ENCODE assay signal across 9 cellular contexts in the genomic region with DNA sequence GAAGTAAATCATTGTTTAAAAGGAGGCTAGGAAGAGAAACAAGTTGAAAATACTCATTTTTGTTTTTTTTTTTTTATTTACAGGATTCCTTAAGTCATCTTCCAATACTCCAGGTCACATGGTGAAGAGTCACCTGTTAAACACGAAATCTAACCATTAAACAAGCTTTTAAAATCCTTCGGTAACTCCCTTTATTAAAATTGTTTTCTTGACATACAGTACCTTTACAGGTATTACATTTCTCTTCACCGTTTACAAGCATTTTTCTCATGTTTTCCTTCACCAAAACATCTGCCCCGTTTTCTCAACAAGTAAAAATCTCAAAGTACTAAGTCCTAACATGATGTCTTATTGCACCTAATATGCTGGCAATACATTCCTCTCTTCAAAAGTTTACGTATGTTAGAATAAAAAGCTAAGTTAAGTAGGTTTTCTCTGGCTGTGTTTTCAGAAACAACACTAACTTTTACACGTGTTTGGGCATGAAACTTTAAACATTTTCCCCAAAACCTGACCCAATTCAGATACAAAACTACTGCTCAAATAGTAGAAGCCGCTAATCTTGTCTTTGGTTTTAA. TPM values are rescaled to one million over a fixed set of nuclear protein-coding genes. Genes with fewer than 3 reads are reported as not detected.
DNase-seq lines count a peak whose midpoint lies in the region; ATAC-seq and TF ChIP-seq lines count a peak whose summit lies in the region.
"Had no signal": no experiment of that assay in that cellular context is flagged by ENCODE, and none has a peak within 500 bp of the region (broad histone marks: within the 10 kb centered on the region; RNA-seq: fewer than 3 reads in every experiment).

No MANE protein-coding gene starts in this region.

- WGBS in neuronal stem cell (ENCODE audit: extremely low coverage in 2 of 2, insufficient read length in 2 of 2, insufficient replicate concordance in 1 of 2), 2 donors: no CpG with 5 or more reads among the region's 7 CpGs

- H3K9me3 Mint-ChIP-seq in Caco-2 (ENCODE audit: unreplicated experiment): no peaks in the 10 kb centered on the region
- no peaks in the 10 kb centered on the region for H3K9me3 Mint-ChIP-seq in activated T-helper 17 cell treated with anti-CD3 and anti-CD28 coated beads, Interleukin-2, amount 50 U/mL, for 72 hours
- H3K9me3 Mint-ChIP-seq: central memory CD8-positive, alpha-beta T cell had no signal

- no peak overlapping the region for H3K4me2 ChIP-seq in neuronal stem cell (ENCODE audit: insufficient read depth, low read length, poor library complexity, severe bottlenecking)

- no peak overlapping the region for H2BK5ac ChIP-seq in neuronal stem cell (ENCODE audit: low read length)

- H4K91ac ChIP-seq in neuronal stem cell (ENCODE audit: low read depth, low read length, poor library complexity): no peak overlapping the region

- H3K27ac Mint-ChIP-seq in Caco-2 (ENCODE audit: unreplicated experiment): peak overlapping the region; percentile 90
- no peak overlapping the region for H3K27ac Mint-ChIP-seq in activated T-helper 17 cell treated with anti-CD3 and anti-CD28 coated beads, Interleukin-2, amount 50 U/mL, for 72 hours

- no peak overlapping the region for H2BK12ac ChIP-seq in neuronal stem cell (ENCODE audit: low read length)

- H2AFZ ChIP-seq in neuronal stem cell (ENCODE audit: low read length): no peak overlapping the region

- BruUV-seq in Caco-2 (replicated peaks; lab: Mats Ljungman, UMichigan): TSS peak; percentile 59

- peaks cover 2% of the 10 kb centered on the region for H3K79me1 ChIP-seq in neuronal stem cell (ENCODE audit: low read depth, low read length)

- intact Hi-C loops in Caco-2 (cut with micrococcal nuclease; ENCODE audit: unreplicated experiment): loop anchor here (2.0 kb wide), 1 partner anchor 23 kb away; no protein-coding TSS in a partner anchor

- H3K36me3 ChIP-seq in Caco-2 (ENCODE audit: control insufficient read depth, insufficient read depth, low read length) (no peaks in the 10 kb centered on the region), endocrine pancreas (ENCODE audit: control insufficient read depth, insufficient read depth, low read length) (no peaks in the 10 kb centered on the region), neuronal stem cell (replicated peaks in 1 of 2; ENCODE audit: control insufficient read depth in 2 of 2, insufficient read depth in 2 of 2, low read length in 2 of 2) (peaks cover 0 to 40% of the 10 kb centered on the region in 2 donors)

- peak overlapping the region; percentile 99 for H3K9ac ChIP-seq in endocrine pancreas (ENCODE audit: control insufficient read depth, insufficient read depth, low read length)
- no peak overlapping the region for H3K9ac ChIP-seq in neuronal stem cell (ENCODE audit: low read depth, low read length, poor library complexity)

- no peak overlapping the region for H3K23ac ChIP-seq in neuronal stem cell (ENCODE audit: low read depth, low read length, poor library complexity)

- H3K4me1 ChIP-seq in Caco-2 (peaks cover 48% of the 10 kb centered on the region), endocrine pancreas (ENCODE audit: control insufficient read depth, insufficient read depth, low read length) (peaks cover 36% of the 10 kb centered on the region), neuronal stem cell (ENCODE audit: control insufficient read depth in 2 of 2, insufficient read depth in 1 of 2, low read depth in 1 of 2, low read length in 2 of 2) (peaks cover 21% of the 10 kb centered on the region in 2 donors)

- no peak overlapping the region for H2BK15ac ChIP-seq in neuronal stem cell (ENCODE audit: low read length)

- peak overlapping the region; percentile 100 for H3K27ac ChIP-seq in neuronal stem cell (replicated peaks; ENCODE audit: low read length)

- H3K36me3 Mint-ChIP-seq in Caco-2 (ENCODE audit: insufficient read depth, unreplicated experiment): peaks cover 21% of the 10 kb centered on the region
- peaks cover 56% of the 10 kb centered on the region for H3K36me3 Mint-ChIP-seq in activated T-helper 17 cell treated with anti-CD3 and anti-CD28 coated beads, Interleukin-2, amount 50 U/mL, for 72 hours (ENCODE audit: low read depth)

- no peak overlapping the region for H3K14ac ChIP-seq in neuronal stem cell (ENCODE audit: low read length)

- TF ChIP-seq CTCF in Caco-2 (IDR thresholded peaks at IDR 0.05; ENCODE audit: insufficient read depth in 1 of 2, low read depth in 1 of 2, low read length in 1 of 2, severe bottlenecking in 1 of 2, unreplicated experiment in 1 of 2): no peak

- H3K4me3 ChIP-seq in Caco-2 (ENCODE audit: low read depth, low read length) (peak overlapping the region; percentile 95), endocrine pancreas (ENCODE audit: control insufficient read depth, insufficient read depth, low read length) (peak overlapping the region; percentile 99), neuronal stem cell (ENCODE audit: low read length in 2 of 2) (peak overlapping the region; percentile 94 to 100)

- no peak overlapping the region for H2AK5ac ChIP-seq in neuronal stem cell (ENCODE audit: low read depth, low read length)

- H3K9me3 ChIP-seq in Caco-2 (no peaks in the 10 kb centered on the region), endocrine pancreas (ENCODE audit: control insufficient read depth, low read length) (no peaks in the 10 kb centered on the region), neuronal stem cell (replicated peaks in 1 of 2; ENCODE audit: control insufficient read depth in 2 of 2, insufficient read depth in 1 of 2, low read depth in 1 of 2, low read length in 2 of 2) (peaks cover 0 to 5% of the 10 kb centered on the region in 2 donors)

- H2BK120ac ChIP-seq in neuronal stem cell (ENCODE audit: low read depth, low read length): no peak overlapping the region

- POLR2A ChIA-PET in Caco-2 (lab: Charles Lee): no interaction called here

- peaks cover 13% of the 10 kb centered on the region for H3K4me1 Mint-ChIP-seq in Caco-2 (ENCODE audit: low read depth, unreplicated experiment)
- H3K4me1 Mint-ChIP-seq in activated T-helper 17 cell treated with anti-CD3 and anti-CD28 coated beads, Interleukin-2, amount 50 U/mL, for 72 hours: peaks cover 19% of the 10 kb centered on the region

- DNase-seq in Caco-2: no peak
- DNase-seq in NCI-H82 (lab: John Stamatoyannopoulos, UW): peak; percentile 39
- DNase-seq in neuronal stem cell (ENCODE audit: low spot score): no peak
- DNase-seq in NCI-H146 (lab: John Stamatoyannopoulos, UW): no peak
- no peak for DNase-seq in COLO668 (lab: John Stamatoyannopoulos, UW; ENCODE audit: unreplicated experiment)
- DNase-seq in NCI-H1694 treated with DMSO at 0.1 percent for 48 hours (lab: John Stamatoyannopoulos, UW): no peak

- ATAC-seq in activated T-helper 17 cell treated with anti-CD3 and anti-CD28 coated beads, Interleukin-2, amount 50 U/mL, for 72 hours (replicated peaks): no peak

- H3K27me3 ChIP-seq in Caco-2 (replicated peaks; ENCODE audit: control insufficient read depth, insufficient read depth, low read length) (no peaks in the 10 kb centered on the region), endocrine pancreas (ENCODE audit: control insufficient read depth, insufficient read depth, low read length) (no peaks in the 10 kb centered on the region), neuronal stem cell (ENCODE audit: control insufficient read depth in 3 of 3, insufficient read depth in 3 of 3, low read depth in 1 of 3, low read length in 3 of 3) (no peaks in the 10 kb centered on the region)

- H3K18ac ChIP-seq in neuronal stem cell (ENCODE audit: low read length): no peak overlapping the region

- H4K8ac ChIP-seq in neuronal stem cell (ENCODE audit: low read depth, low read length): no peak overlapping the region

- H3K27me3 Mint-ChIP-seq in Caco-2 (ENCODE audit: insufficient read depth, unreplicated experiment): no peaks in the 10 kb centered on the region
- no peaks in the 10 kb centered on the region for H3K27me3 Mint-ChIP-seq in activated T-helper 17 cell treated with anti-CD3 and anti-CD28 coated beads, Interleukin-2, amount 50 U/mL, for 72 hours
- H3K27me3 Mint-ChIP-seq: central memory CD8-positive, alpha-beta T cell had no signal

- no peak overlapping the region for H3K4me3 Mint-ChIP-seq in Caco-2 (ENCODE audit: unreplicated experiment)
- no peak overlapping the region for H3K4me3 Mint-ChIP-seq in activated T-helper 17 cell treated with anti-CD3 and anti-CD28 coated beads, Interleukin-2, amount 50 U/mL, for 72 hours
- H3K4me3 Mint-ChIP-seq: central memory CD8-positive, alpha-beta T cell had no signal

- CTCF ChIA-PET in Caco-2 (lab: Charles Lee): no interaction called here

- no peak overlapping the region for H3K4ac ChIP-seq in neuronal stem cell (ENCODE audit: low read length)

RNA-seq across cellular contexts. Expression of a gene that starts 1.1 kb away (rescaled TPM):
- total RNA-seq in Caco-2 (2022): 117 and 119 TPM in 2 replicates
- polyA plus RNA-seq in neuronal stem cell (2013, experiment 1 of 2): 43.5 TPM
- polyA plus RNA-seq in neuronal stem cell (2013, experiment 2 of 2): 45.1 TPM
- 100 to 1,000 TPM; 113 to 120 TPM for total RNA-seq in activated T-helper 17 cell treated with anti-CD3 and anti-CD28 coated beads, Interleukin-2, amount 50 U/mL, for 72 hours
